Comparison of ENCODE assay signal across 15 cellular contexts in the genomic region with DNA sequence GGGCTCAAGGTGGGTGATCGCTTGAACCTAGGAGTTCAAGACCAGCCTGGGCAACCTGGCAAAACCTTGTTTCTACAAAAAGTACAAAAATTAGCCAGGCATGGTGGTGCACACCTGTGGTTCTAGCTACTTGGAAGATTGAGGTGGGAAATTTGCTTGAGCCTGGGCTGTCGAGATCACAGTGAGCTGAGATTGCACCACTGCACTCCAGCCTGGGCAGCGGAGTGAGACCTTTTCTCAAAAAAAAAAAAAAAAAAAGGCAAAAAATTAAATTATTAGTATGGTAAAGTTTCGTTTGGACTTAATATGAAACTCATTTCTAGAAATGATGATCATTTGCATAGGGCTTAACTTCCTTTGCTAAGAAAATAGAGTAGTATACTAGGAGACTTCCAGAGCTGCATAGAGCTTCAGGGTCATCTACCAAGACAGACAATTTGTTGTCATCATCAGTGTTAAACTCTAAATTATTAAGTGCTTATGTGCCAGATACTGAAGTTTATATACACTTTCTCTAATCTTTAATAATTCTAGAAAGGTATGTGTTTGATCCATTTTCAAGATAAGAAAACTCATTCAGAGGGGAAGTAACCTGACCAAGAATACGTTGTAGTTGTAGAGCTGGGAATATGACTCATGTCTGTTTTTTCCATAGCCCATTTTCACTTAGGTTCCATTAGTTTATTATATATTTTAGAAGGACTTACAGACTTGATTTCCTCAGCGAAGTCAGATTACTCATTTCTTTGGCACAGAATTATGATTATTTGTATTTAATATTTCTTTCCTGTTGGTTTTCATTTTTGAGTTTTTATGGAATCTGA.
DNase-seq lines count a peak whose midpoint lies in the region; ATAC-seq and FAIRE-seq lines count a peak whose summit lies in the region.
"Had no signal": no experiment of that assay in that cellular context is flagged by ENCODE, and none has a peak within 500 bp of the region (broad histone marks: within the 10 kb centered on the region; RNA-seq: fewer than 3 reads in every experiment).

No MANE protein-coding gene starts in this region.

- DNase-seq in MV-4-11 (lab: John Stamatoyannopoulos, UW) (no peak), small intestine (no peak), SHP77 (lab: John Stamatoyannopoulos, UW) (no peak)
- DNase-seq: aorta, foreskin melanocyte, islet precursor cell, naive B cell, NCI-H510A, right lobe of liver, T-helper 9 cell had no signal

- H3K4me1 Mint-ChIP-seq in stimulated activated memory B cell treated with anti-CD40 and anti-IgM and Interleukin-4, amounts not matched to agents 10 μg/mL and 1 μg/mL and 100 μg/mL, for 72 hours = no peaks in the 10 kb centered on the region

- H3K27me3 Mint-ChIP-seq in stimulated activated memory B cell treated with anti-CD40 and anti-IgM and Interleukin-4, amounts not matched to agents 10 μg/mL and 1 μg/mL and 100 μg/mL, for 72 hours = no peaks in the 10 kb centered on the region
- H3K27me3 Mint-ChIP-seq: naive B cell had no signal

- FAIRE-seq in small intestine (lab: Jason Lieb, UNC) = no peak

- no peak overlapping the region for H3K27ac ChIP-seq in small intestine (ENCODE audit: low read depth in 1 of 2, low read length in 1 of 2)
- H3K27ac ChIP-seq: right lobe of liver, RWPE1 had no signal

- no peaks in the 10 kb centered on the region for H3K9me3 ChIP-seq in small intestine (ENCODE audit: control insufficient read depth, low read depth)
- H3K9me3 ChIP-seq: right lobe of liver had no signal

- H3K36me3 Mint-ChIP-seq in stimulated activated memory B cell treated with anti-CD40 and anti-IgM and Interleukin-4, amounts not matched to agents 10 μg/mL and 1 μg/mL and 100 μg/mL, for 72 hours = no peaks in the 10 kb centered on the region
- H3K36me3 Mint-ChIP-seq: naive B cell had no signal

- H3K4me1 ChIP-seq in small intestine (ENCODE audit: control insufficient read depth in 2 of 2, insufficient read depth in 1 of 2, low read depth in 1 of 2, low read length in 1 of 2) = no peaks in the 10 kb centered on the region

- no peaks in the 10 kb centered on the region for H3K27me3 ChIP-seq in small intestine (ENCODE audit: control insufficient read depth in 2 of 2, insufficient read depth in 2 of 2, low read length in 2 of 2)
- H3K27me3 ChIP-seq: right lobe of liver had no signal

- H3K9me3 Mint-ChIP-seq in stimulated activated memory B cell treated with anti-CD40 and anti-IgM and Interleukin-4, amounts not matched to agents 10 μg/mL and 1 μg/mL and 100 μg/mL, for 72 hours = no peaks in the 10 kb centered on the region

- ATAC-seq in GM18873 (IDR thresholded peaks at IDR 0.05; ENCODE audit: low FRiP score, unreplicated experiment) = peak; percentile 54
- ATAC-seq in GM21526 (IDR thresholded peaks at IDR 0.05; ENCODE audit: low FRiP score, unreplicated experiment) = peak; percentile 65
- ATAC-seq in HG03175 (IDR thresholded peaks at IDR 0.05; ENCODE audit: unreplicated experiment) = peak; percentile 86
- peak; percentile 41 for ATAC-seq in stimulated activated memory B cell treated with anti-CD40 and anti-IgM and Interleukin-4, amounts not matched to agents 10 μg/mL and 1 μg/mL and 100 μg/mL, for 72 hours
- ATAC-seq: right lobe of liver had no signal

- H3K36me3 ChIP-seq in small intestine (ENCODE audit: control insufficient read depth in 2 of 2, insufficient read depth in 2 of 2, low read length in 2 of 2) = no peaks in the 10 kb centered on the region
- H3K36me3 ChIP-seq: right lobe of liver had no signal

- no peak overlapping the region for H3K27ac Mint-ChIP-seq in stimulated activated memory B cell treated with anti-CD40 and anti-IgM and Interleukin-4, amounts not matched to agents 10 μg/mL and 1 μg/mL and 100 μg/mL, for 72 hours
- H3K27ac Mint-ChIP-seq: naive B cell had no signal

- no peak overlapping the region for H3K4me3 Mint-ChIP-seq in stimulated activated memory B cell treated with anti-CD40 and anti-IgM and Interleukin-4, amounts not matched to agents 10 μg/mL and 1 μg/mL and 100 μg/mL, for 72 hours
- H3K4me3 Mint-ChIP-seq: naive B cell had no signal

- WGBS in small intestine, 3 donors = 73 to 84% (median 74%) methylated on average over 6 of the region's 6 CpGs

- no peak overlapping the region for H3K4me3 ChIP-seq in small intestine (ENCODE audit: low read depth in 1 of 2, low read length in 2 of 2)
- H3K4me3 ChIP-seq: right lobe of liver had no signal
